18 cellular contexts compared by ENCODE assay signal in genomic region chr19:6264077-6264445, GRCh38. TPM values are rescaled to one million over a fixed set of nuclear protein-coding genes. Genes with fewer than 3 reads are reported as not detected.
DNase-seq lines count a peak whose midpoint lies in the region; ATAC-seq and TF ChIP-seq lines count a peak whose summit lies in the region.
"Had no signal": no experiment of that assay in that cellular context is flagged by ENCODE, and none has a peak within 500 bp of the region (broad histone marks: within the 10 kb centered on the region; RNA-seq: fewer than 3 reads in every experiment).

No MANE protein-coding gene starts in this region.

- no peaks in the 10 kb centered on the region for H3K27me3 Mint-ChIP-seq in CD8-positive, alpha-beta T cell (ENCODE audit: low read depth)
- H3K27me3 Mint-ChIP-seq: activated CD8-positive, alpha-beta T cell treated with anti-CD3 and anti-CD28 coated beads for 36 hours had no signal

- H3K4ac ChIP-seq in IMR-90 (ENCODE audit: low read depth, low read length) (peak overlapping the region; percentile 9; the same call in 1 of the 2 replicates), mesendoderm (ENCODE audit: low read depth, low read length) (no peak overlapping the region)

- H3K56ac ChIP-seq in IMR-90 (ENCODE audit: extremely low read depth, insufficient read depth, low read length) (0 out of 2 replicates have a peak overlapping the region, but pooled peaks have one; percentile 35), mesendoderm (ENCODE audit: low read length) (no peak overlapping the region)

- H3K4me1 ChIP-seq in IMR-90 (ENCODE audit: control insufficient read depth, insufficient read depth, low read length) (peaks cover 17% of the 10 kb centered on the region), mesendoderm (ENCODE audit: control insufficient read depth, low read depth, low read length) (no peaks in the 10 kb centered on the region), skeletal muscle satellite cell (ENCODE audit: control insufficient read depth, insufficient read depth, low read length) (peaks cover 14% of the 10 kb centered on the region)
- peaks cover 6% of the 10 kb centered on the region for H3K4me1 ChIP-seq in CD8-positive, alpha-beta T cell (ENCODE audit: insufficient read depth, low read length)
- H3K4me1 ChIP-seq: colonic mucosa had no signal

- peak overlapping the region; percentile 34 for H3K27ac ChIP-seq in IMR-90 (ENCODE audit: insufficient read depth, low read length)
- H3K27ac ChIP-seq in mesendoderm (ENCODE audit: low read depth, low read length), result no peak overlapping the region
- no peak overlapping the region for H3K27ac ChIP-seq in CD8-positive, alpha-beta T cell (ENCODE audit: low read depth, low read length)
- H3K27ac ChIP-seq: colonic mucosa, epithelial cell of prostate, testis had no signal

- H2AK9ac ChIP-seq in IMR-90 (replicated peaks; ENCODE audit: low read depth, low read length, poor library complexity), result no peak overlapping the region

- no peak for TF ChIP-seq CTCF in IMR-90 (conservative IDR thresholded peaks at IDR 0.05; ENCODE audit: low read depth, low read length)
- TF ChIP-seq CTCF in choroid plexus epithelial cell (conservative IDR thresholded peaks at IDR 0.05; ENCODE audit: low read depth, low read length), result no peak
- no peak for TF ChIP-seq CTCF in CD8-positive, alpha-beta T cell (IDR thresholded peaks at IDR 0.05)

- H3K79me1 ChIP-seq in IMR-90 (ENCODE audit: low read depth in 1 of 2, low read length in 2 of 2) (peaks cover 28 to 88% of the 10 kb centered on the region in 2 experiments; a peak in 3 of 4 replicates), mesendoderm (ENCODE audit: low read length) (peaks cover 16% of the 10 kb centered on the region)

- H3K4me3 Mint-ChIP-seq in CD8-positive, alpha-beta T cell, result no peak overlapping the region
- H3K4me3 Mint-ChIP-seq: activated CD8-positive, alpha-beta T cell treated with anti-CD3 and anti-CD28 coated beads for 36 hours had no signal

- H3K18ac ChIP-seq in IMR-90 (ENCODE audit: low read depth, low read length), result 0 out of 2 replicates have a peak overlapping the region, but pooled peaks have one; percentile 10
- H3K18ac ChIP-seq in mesendoderm (ENCODE audit: low read length), result no peak overlapping the region

- CTCF ChIA-PET in IMR-90 (lab: Yijun Ruan, JAX), result no interaction called here
- CTCF ChIA-PET in CD8-positive, alpha-beta T cell (lab: Charles Lee), result no interaction called here

- no peak overlapping the region for H4K91ac ChIP-seq in IMR-90 (ENCODE audit: insufficient read depth, low read depth, low read length)

- dilution Hi-C loops in IMR-90 (cut with HindIII; ENCODE audit: low sequenced_read_pairs, unreplicated experiment), result no loop called here

- no peak for TF ChIP-seq RAD21 in IMR-90 (IDR thresholded peaks at IDR 0.05; ENCODE audit: low read length)

- peaks cover 21% of the 10 kb centered on the region for H3K79me2 ChIP-seq in mesendoderm (ENCODE audit: control insufficient read depth, insufficient read depth, low read length)

- H3K4me2 ChIP-seq in IMR-90 (ENCODE audit: low read depth, low read length), result peak overlapping the region; percentile 43
- H3K4me2 ChIP-seq in mesendoderm (ENCODE audit: low read length), result no peak overlapping the region
- peak overlapping the region; percentile 44 for H3K4me2 ChIP-seq in skeletal muscle satellite cell (ENCODE audit: low read length)

- H3K9me1 ChIP-seq in IMR-90 (ENCODE audit: insufficient read depth, low read length), result peaks cover 13% of the 10 kb centered on the region

- H4K5ac ChIP-seq in IMR-90 (ENCODE audit: low read depth, low read length) (no peak overlapping the region), mesendoderm (ENCODE audit: low read length) (no peak overlapping the region)

- H3K4me1 Mint-ChIP-seq in CD8-positive, alpha-beta T cell (ENCODE audit: low read depth), result peaks cover 23% of the 10 kb centered on the region

- DNase-seq in IMR-90 (peak; percentile 80), choroid plexus epithelial cell (ENCODE audit: low read depth) (peak; percentile 72), mesendoderm (peak; percentile 47), NCI-H226 (no peak)
- no peak for DNase-seq in stimulated activated naive CD8-positive, alpha-beta T cell treated with anti-CD3 and anti-CD28 coated beads, Interleukin-15, Interleukin-2, amounts not matched to agents 100 U/mL and 50 U/mL, for 24 hours
- DNase-seq in CD8-positive, alpha-beta T cell, result no peak
- DNase-seq: activated CD8-positive, alpha-beta T cell treated with anti-CD3 and anti-CD28 coated beads for 36 hours; C1 segment of cervical spinal cord; colonic mucosa; DMS53; head of caudate nucleus; NCI-H1694 treated with DMSO at 0.1 percent for 48 hours; NCI-H524; PC-3; testis had no signal

- WGBS in IMR-90 (ENCODE audit: extremely low coverage in 2 of 2, insufficient read length in 1 of 2), 2 experiments, result no CpG with 5 or more reads among the region's 6 CpGs
- no CpG with 5 or more reads among the region's 6 CpGs for WGBS in mesendoderm (ENCODE audit: extremely low coverage, insufficient coverage, low lambda C conversion rate)

- H3K9me3 Mint-ChIP-seq in CD8-positive, alpha-beta T cell, result no peaks in the 10 kb centered on the region
- H3K9me3 Mint-ChIP-seq: activated CD8-positive, alpha-beta T cell treated with anti-CD3 and anti-CD28 coated beads for 36 hours had no signal

- H3K14ac ChIP-seq in IMR-90 (replicated peaks; ENCODE audit: low read depth, low read length), result no peak overlapping the region

- H4K8ac ChIP-seq in IMR-90 (ENCODE audit: low read depth in 2 of 2, low read length in 2 of 2), result peak overlapping the region in 1 of 2 experiments; percentile 72; a peak in 2 of 4 replicates
- no peak overlapping the region for H4K8ac ChIP-seq in mesendoderm (ENCODE audit: low read depth, low read length)

- H2AK5ac ChIP-seq in IMR-90 (ENCODE audit: low read depth, low read length) (no peak overlapping the region), mesendoderm (ENCODE audit: low read length) (no peak overlapping the region)

- H3K27ac Mint-ChIP-seq in CD8-positive, alpha-beta T cell, result no peak overlapping the region
- H3K27ac Mint-ChIP-seq: activated CD8-positive, alpha-beta T cell treated with anti-CD3 and anti-CD28 coated beads for 36 hours had no signal

- no peak for TF ChIP-seq POLR2A in IMR-90 (IDR thresholded peaks at IDR 0.05; ENCODE audit: low read depth, low read length)

- ATAC-seq in IMR-90 (ENCODE audit: low read depth), result peak; percentile 68
- no peak for ATAC-seq in HG03095 (IDR thresholded peaks at IDR 0.05; ENCODE audit: unreplicated experiment)
- ATAC-seq in stimulated activated naive CD8-positive, alpha-beta T cell treated with anti-CD3 and anti-CD28 coated beads, Interleukin-15, Interleukin-2, amounts not matched to agents 100 U/mL and 50 U/mL, for 24 hours, result no peak
- no peak for ATAC-seq in CD8-positive, alpha-beta T cell
- ATAC-seq: activated CD8-positive, alpha-beta T cell treated with anti-CD3 and anti-CD28 coated beads for 36 hours; PC-3 had no signal

- H3K36me3 Mint-ChIP-seq in CD8-positive, alpha-beta T cell, result peaks cover 51% of the 10 kb centered on the region

- peak overlapping the region; percentile 33 for H2AFZ ChIP-seq in IMR-90 (replicated peaks; ENCODE audit: low read length, poor library complexity)

- peaks cover 43% of the 10 kb centered on the region for H4K20me1 ChIP-seq in IMR-90 (ENCODE audit: insufficient read depth, low read length)

- peak overlapping the region; percentile 58 for H3K23ac ChIP-seq in IMR-90 (ENCODE audit: low read depth, low read length)
- H3K23ac ChIP-seq in mesendoderm (ENCODE audit: low read length), result no peak overlapping the region

- H2BK120ac ChIP-seq in IMR-90 (ENCODE audit: low read depth, low read length) (peak overlapping the region; percentile 4; the same call in 1 of the 2 replicates), mesendoderm (ENCODE audit: low read depth, low read length) (no peak overlapping the region)

- H2BK5ac ChIP-seq in IMR-90 (ENCODE audit: low read depth, low read length, poor library complexity, severe bottlenecking) (peak overlapping the region; percentile 27), mesendoderm (ENCODE audit: low read length) (no peak overlapping the region)

- H3K9me3 ChIP-seq in IMR-90 (ENCODE audit: control insufficient read depth, insufficient read depth, low read length), result no peaks in the 10 kb centered on the region
- no peaks in the 10 kb centered on the region for H3K9me3 ChIP-seq in skeletal muscle satellite cell (replicated peaks; ENCODE audit: low read length)
- H3K9me3 ChIP-seq in CD8-positive, alpha-beta T cell (ENCODE audit: low read length), result no peaks in the 10 kb centered on the region
- H3K9me3 ChIP-seq: colonic mucosa, testis had no signal

- H2BK20ac ChIP-seq in IMR-90 (ENCODE audit: low read depth, low read length), result no peak overlapping the region

- H3K4me3 ChIP-seq in IMR-90 (ENCODE audit: insufficient read depth, low read depth, low read length) (no peak overlapping the region), choroid plexus epithelial cell (ENCODE audit: low read depth, low read length) (no peak overlapping the region), mesendoderm (ENCODE audit: low read length) (no peak overlapping the region), skeletal muscle satellite cell (ENCODE audit: low read length) (no peak overlapping the region)
- no peak overlapping the region for H3K4me3 ChIP-seq in CD8-positive, alpha-beta T cell (ENCODE audit: low read depth, low read length)
- H3K4me3 ChIP-seq: colonic mucosa, testis had no signal

- H3K36me3 ChIP-seq in IMR-90 (ENCODE audit: control insufficient read depth, insufficient read depth, low read length), result peaks cover 56% of the 10 kb centered on the region
- peaks cover 1% of the 10 kb centered on the region for H3K36me3 ChIP-seq in mesendoderm (ENCODE audit: control insufficient read depth, insufficient read depth, low read length)
- H3K36me3 ChIP-seq in skeletal muscle satellite cell (ENCODE audit: insufficient read depth, low read length), result peaks cover 62% of the 10 kb centered on the region
- peaks cover 3% of the 10 kb centered on the region for H3K36me3 ChIP-seq in CD8-positive, alpha-beta T cell (ENCODE audit: insufficient read depth, low read length)
- H3K36me3 ChIP-seq: colonic mucosa had no signal

- H3K27me3 ChIP-seq in IMR-90 (ENCODE audit: control insufficient read depth, insufficient read depth, low read length) (no peaks in the 10 kb centered on the region), mesendoderm (ENCODE audit: insufficient read depth, low read length, poor library complexity) (no peaks in the 10 kb centered on the region), skeletal muscle satellite cell (ENCODE audit: control insufficient read depth, insufficient read depth, low read length) (no peaks in the 10 kb centered on the region)
- H3K27me3 ChIP-seq in CD8-positive, alpha-beta T cell (ENCODE audit: insufficient read depth, low read length), result no peaks in the 10 kb centered on the region
- H3K27me3 ChIP-seq: colonic mucosa, testis had no signal

- intact Hi-C loops in IMR-90 (cut with micrococcal nuclease), result no loop called here
- intact Hi-C loops in CD8-positive, alpha-beta T cell (cut with DNase I, micrococcal nuclease), result no loop called here

- H2BK15ac ChIP-seq in IMR-90 (ENCODE audit: low read depth, low read length) (no peak overlapping the region), mesendoderm (replicated peaks; ENCODE audit: low read depth) (no peak overlapping the region)

- in situ Hi-C loops in IMR-90 (cut with MboI; ENCODE audit: low sequenced_read_pairs), result no loop called here

- no peak overlapping the region; the same call in 1 of the 2 replicates for H3K9ac ChIP-seq in IMR-90 (ENCODE audit: low read depth, low read length)
- H3K9ac ChIP-seq in mesendoderm (ENCODE audit: low read length), result peak overlapping the region; percentile 24
- H3K9ac ChIP-seq in skeletal muscle satellite cell (ENCODE audit: low read depth, low read length), result peak overlapping the region; percentile 17

- POLR2A ChIA-PET in IMR-90 (lab: Charles Lee; ENCODE audit: unreplicated experiment), result no interaction called here
- POLR2A ChIA-PET in CD8-positive, alpha-beta T cell (lab: Charles Lee), result no interaction called here

- no TSS peak for BruUV-seq in IMR-90 (replicated peaks; lab: Mats Ljungman, UMichigan)

RNA-seq across cellular contexts. Expression of gene MLLT1, which starts 15.7 kb away (rescaled TPM):
- total RNA-seq in IMR-90 (2012; rRNA removed), result 1.3 and 1.7 TPM in 2 replicates
- 30.6 and 45.4 TPM in 2 replicates for polyA plus RNA-seq in IMR-90 (2012; rRNA removed)
- polyA plus RNA-seq in IMR-90 (2012; cell fraction: cytosol; rRNA removed), result 19.2 and 30.8 TPM in 2 replicates
- polyA plus RNA-seq in IMR-90 (2012; cell fraction: nucleus; rRNA removed; ENCODE audit: low replicate concordance), result 39.7 and 78.9 TPM in 2 replicates
- 28.4 TPM for polyA plus RNA-seq in mesendoderm (2013, experiment 1 of 2)
- polyA plus RNA-seq in mesendoderm (2013, experiment 2 of 2), result 27.7 TPM
- 10.9 and 12.2 TPM in 2 replicates for total RNA-seq in skeletal muscle satellite cell (2012; rRNA removed)
- 10 to 100 TPM; 11.8 to 15.0 TPM for total RNA-seq in CD8-positive, alpha-beta T cell

Comparison
In these comparisons a context has a peak if more than half of its experiments do, and no peak if none do; other contexts are left out.
1. DNase-seq: peak in IMR-90 (single experiment), choroid plexus epithelial cell (single experiment) and mesendoderm (single experiment); none in stimulated activated naive CD8-positive, alpha-beta T cell treated with anti-CD3 and anti-CD28 coated beads, Interleukin-15, Interleukin-2, amounts not matched to agents 100 U/mL and 50 U/mL, for 24 hours (single experiment), NCI-H226 (single experiment) and CD8-positive, alpha-beta T cell (0 of 7).